ENCODE assay signal across 21 cellular contexts in genomic region chr1:234083460-234083859, GRCh38.
"Had no signal": no experiment of that assay in that cellular context is flagged by ENCODE, and none has a peak within 500 bp of the region (broad histone marks: within the 10 kb centered on the region; RNA-seq: fewer than 3 reads in every experiment).

No MANE protein-coding gene starts in this region.

- ATAC-seq: activated CD4-positive, CD25-positive, alpha-beta regulatory T cell treated with anti-CD3 and anti-CD28 coated beads, Interleukin-2, amount 50 U/mL, for 24 hours; activated CD8-positive, alpha-beta T cell treated with anti-CD3 and anti-CD28 coated beads for 36 hours; activated T-cell treated with anti-CD3 and anti-CD28 coated beads, Interleukin-2, amount 50 U/mL, for 72 hours; SK-N-SH treated with all-trans-retinoic acid at 6 μM for 48 hours had no signal

- H3K4me3 ChIP-seq: cardiac muscle cell, Peyer's patch, SJSA1 had no signal

- H3K27ac ChIP-seq: brain microvascular endothelial cell, cardiac muscle cell, Peyer's patch, SJSA1 had no signal

- H3K4me1 ChIP-seq: Peyer's patch, SJSA1 had no signal

- DNase-seq: activated CD4-positive, alpha-beta T cell treated with anti-CD3 and anti-CD28 coated beads for 4 hours; activated CD8-positive, alpha-beta memory T cell treated with anti-CD3 and anti-CD28 coated beads, Interleukin-2, amount 50 U/mL, for 4 hours; activated CD8-positive, alpha-beta T cell treated with anti-CD3 and anti-CD28 coated beads for 36 hours; activated gamma-delta T cell treated with Interleukin-2 at 50 U/mL for 16 hours; activated naive CD4-positive, alpha-beta T cell treated with anti-CD3 and anti-CD28 coated beads, Interleukin-2, amount 10 ng/mL, durations not matched to agents 7 days and 5 days; activated naive CD8-positive, alpha-beta T cell treated with anti-CD3 and anti-CD28 coated beads for 36 hours; activated T-cell treated with anti-CD3 and anti-CD28 coated beads, Interleukin-2, amount 50 U/mL, for 72 hours; brain microvascular endothelial cell; NCI-H1048; NCI-H146; NCI-H187 treated with DMSO at 0.1 percent for 48 hours; NCI-H2081 treated with DMSO at 0.1 percent for 48 hours; NCI-H2227 treated with DMSO at 0.1 percent for 48 hours; NCI-H526 treated with DMSO at 0.1 percent for 48 hours; Peyer's patch; SHP77; SW 1271 had no signal

- H3K36me3 ChIP-seq: brain microvascular endothelial cell, cardiac muscle cell, Peyer's patch, SJSA1 had no signal

- H3K9me3 ChIP-seq: Peyer's patch, SJSA1 had no signal

- H3K27me3 ChIP-seq: brain microvascular endothelial cell, cardiac muscle cell, Peyer's patch had no signal
